10 cellular contexts compared by ENCODE assay signal in genomic region chr2:144358531-144358930, GRCh38.
DNase-seq lines count a peak whose midpoint lies in the region; ATAC-seq, FAIRE-seq and TF ChIP-seq lines count a peak whose summit lies in the region.
"Had no signal": no experiment of that assay in that cellular context is flagged by ENCODE, and none has a peak within 500 bp of the region (broad histone marks: within the 10 kb centered on the region; RNA-seq: fewer than 3 reads in every experiment).

No MANE protein-coding gene starts in this region.

- CTCF ChIA-PET in activated CD4-positive, alpha-beta memory T cell treated with anti-CD3 and anti-CD28 coated beads for 36 hours (lab: Charles Lee), result no interaction called here

- ATAC-seq in GM19397 (IDR thresholded peaks at IDR 0.05; ENCODE audit: unreplicated experiment) (peak; percentile 8), HG02759 (IDR thresholded peaks at IDR 0.05; ENCODE audit: unreplicated experiment) (peak; percentile 7), GM21423 (IDR thresholded peaks at IDR 0.05; ENCODE audit: unreplicated experiment) (no peak), pancreas (no peak)

- intact Hi-C loops in activated CD4-positive, alpha-beta memory T cell treated with anti-CD3 and anti-CD28 coated beads for 36 hours (cut with micrococcal nuclease), result loop anchor here (1.0 to 5.0 kb wide), 11 partner anchors 16 to 1096 kb away; a partner anchor contains a TSS
- intact Hi-C loops in pancreas (cut with DNase I), result no loop called here

- no peaks in the 10 kb centered on the region for H3K36me3 ChIP-seq in pancreas

- peak overlapping the region; percentile 88 for H3K27ac Mint-ChIP-seq in activated CD4-positive, alpha-beta memory T cell treated with anti-CD3 and anti-CD28 coated beads for 36 hours

- DNase-seq in activated CD4-positive, alpha-beta memory T cell treated with anti-CD3 and anti-CD28 coated beads for 36 hours, result no peak
- DNase-seq in NCI-H2196 (lab: John Stamatoyannopoulos, UW; ENCODE audit: unreplicated experiment), result no peak
- no peak for DNase-seq in pancreas
- DNase-seq: activated CD8-positive, alpha-beta memory T cell treated with anti-CD3 and anti-CD28 coated beads, Interleukin-2, amount 50 U/mL, for 48 hours; GF-D8; NCI-H1105 had no signal

- no peaks in the 10 kb centered on the region for H3K9me3 ChIP-seq in pancreas

- peaks cover 26% of the 10 kb centered on the region for H3K4me1 Mint-ChIP-seq in activated CD4-positive, alpha-beta memory T cell treated with anti-CD3 and anti-CD28 coated beads for 36 hours (ENCODE audit: low read depth)

- POLR2A ChIA-PET in activated CD4-positive, alpha-beta memory T cell treated with anti-CD3 and anti-CD28 coated beads for 36 hours (lab: Charles Lee), result interaction anchor here (0.5 to 1.2 kb wide), 5 partner anchors 9 to 157 kb away, joined by 3 to 5 read pairs (median 3); no protein-coding TSS in a partner anchor

- H3K9me3 Mint-ChIP-seq in activated CD4-positive, alpha-beta memory T cell treated with anti-CD3 and anti-CD28 coated beads for 36 hours, result no peaks in the 10 kb centered on the region

- H3K4me1 ChIP-seq in pancreas, result no peaks in the 10 kb centered on the region

- no peaks in the 10 kb centered on the region for H3K36me3 Mint-ChIP-seq in activated CD4-positive, alpha-beta memory T cell treated with anti-CD3 and anti-CD28 coated beads for 36 hours

- WGBS in pancreas, 2 donors, result 69 to 75% methylated on average over 1 of the region's 1 CpG

- H3K4me3 Mint-ChIP-seq in activated CD4-positive, alpha-beta memory T cell treated with anti-CD3 and anti-CD28 coated beads for 36 hours, result peak overlapping the region; percentile 12

- H3K27me3 Mint-ChIP-seq in activated CD4-positive, alpha-beta memory T cell treated with anti-CD3 and anti-CD28 coated beads for 36 hours, result peaks cover under 1% of the 10 kb centered on the region

- TF ChIP-seq CTCF in pancreas (IDR thresholded peaks at IDR 0.05), result no peak

- peak overlapping the region in 17 of 21 experiments; percentile 2 to 84 (median 44) for H3K27ac ChIP-seq in skin epidermis
- H3K27ac ChIP-seq in pancreas, result no peak overlapping the region

- no peak overlapping the region for H3K4me3 ChIP-seq in skin epidermis
- no peak overlapping the region for H3K4me3 ChIP-seq in pancreas

- FAIRE-seq in pancreas (lab: Jason Lieb, UNC), result no peak

- H3K27me3 ChIP-seq in pancreas, result no peaks in the 10 kb centered on the region

Comparison
In these comparisons a context has a peak if more than half of its experiments do, and no peak if none do; other contexts are left out.
1. ATAC-seq: peak in GM19397 (single experiment) and HG02759 (single experiment); none in GM21423 (single experiment) and pancreas (0 of 4).
2. H3K27ac ChIP-seq: peak in skin epidermis (17 of 21); none in pancreas (0 of 4).